ENCODE assay signal across 1 cellular context in genomic region chr7:123864438-123864837, GRCh38.
TF ChIP-seq lines count a peak whose summit lies in the region.

No MANE protein-coding gene starts in this region.

TF ChIP-seq in K562, 482 proteins besides CTCF, POLR2A, EP300 and RAD21:
- no peak for TF ChIP-seq ARID3A (IDR thresholded peaks at IDR 0.05; ENCODE audit: borderline replicate concordance, low read depth, low read length)
- no peak for TF ChIP-seq NR2C2 (CRISPR knock-in tag; IDR thresholded peaks at IDR 0.05)
- no peak for TF ChIP-seq NR2C2 (tag; IDR thresholded peaks at IDR 0.05)
- TF ChIP-seq TFE3 (CRISPR knock-in tag; IDR thresholded peaks at IDR 0.05) = peak; percentile 19; the same call in 1 of the 2 replicates
- TF ChIP-seq HMBOX1 (IDR thresholded peaks at IDR 0.05) = peak; percentile 91
TF ChIP-seq in K562: peak in this region for 2.
